Comparison of ENCODE assay signal across 8 cellular contexts in the genomic region with DNA sequence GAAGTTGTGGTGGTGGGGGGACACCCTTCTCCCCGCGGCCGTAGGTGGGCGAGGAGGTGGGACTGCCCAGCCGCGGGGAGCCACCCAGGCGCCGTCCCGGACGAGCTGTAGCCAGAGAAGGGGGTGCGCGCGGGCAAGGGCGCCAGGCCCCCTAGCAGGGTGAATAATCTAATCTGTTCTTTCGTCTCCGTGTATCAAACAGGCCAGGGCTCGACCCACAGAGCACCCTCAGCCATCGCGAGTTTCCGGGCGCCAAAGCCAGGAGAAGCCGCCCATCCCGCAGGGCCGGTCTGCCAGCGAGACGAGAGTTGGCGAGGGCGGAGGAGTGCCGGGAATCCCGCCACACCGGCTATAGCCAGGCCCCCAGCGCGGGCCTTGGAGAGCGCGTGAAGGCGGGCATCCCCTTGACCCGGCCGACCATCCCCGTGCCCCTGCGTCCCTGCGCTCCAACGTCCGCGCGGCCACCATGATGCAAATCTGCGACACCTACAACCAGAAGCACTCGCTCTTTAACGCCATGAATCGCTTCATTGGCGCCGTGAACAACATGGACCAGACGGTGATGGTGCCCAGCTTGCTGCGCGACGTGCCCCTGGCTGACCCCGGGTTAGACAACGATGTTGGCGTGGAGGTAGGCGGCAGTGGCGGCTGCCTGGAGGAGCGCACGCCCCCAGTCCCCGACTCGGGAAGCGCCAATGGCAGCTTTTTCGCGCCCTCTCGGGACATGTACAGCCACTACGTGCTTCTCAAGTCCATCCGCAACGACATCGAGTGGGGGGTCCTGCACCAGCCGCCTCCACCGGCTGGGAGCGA. TPM values are rescaled to one million over a fixed set of nuclear protein-coding genes. Genes with fewer than 3 reads are reported as not detected.
DNase-seq lines count a peak whose midpoint lies in the region; ATAC-seq and TF ChIP-seq lines count a peak whose summit lies in the region.

No MANE protein-coding gene starts in this region.

- CTCF ChIA-PET in CD4-positive, alpha-beta T cell (lab: Charles Lee) = no interaction called here
- CTCF ChIA-PET in RWPE1 (lab: Yijun Ruan, JAX) = no interaction called here

- in situ Hi-C loops in HAP-1 (cut with MboI; ENCODE audit: low sequenced_read_pairs) = no loop called here

- intact Hi-C loops in CD4-positive, alpha-beta T cell (cut with DNase I, micrococcal nuclease) = loop anchor here (10.0 kb wide), 2 partner anchors 70 to 90 kb away; no protein-coding TSS in a partner anchor
- intact Hi-C loops in spleen (cut with DNase I; ENCODE audit: low total_unique reads) = no loop called here

- no peaks in the 10 kb centered on the region for H3K27me3 ChIP-seq in CD4-positive, alpha-beta T cell (ENCODE audit: control insufficient read depth, insufficient read depth, low read length)
- no peaks in the 10 kb centered on the region for H3K27me3 ChIP-seq in HAP-1 (ENCODE audit: low read depth)
- no peaks in the 10 kb centered on the region for H3K27me3 ChIP-seq in iPS-18a (ENCODE audit: control insufficient read depth, insufficient read depth, low read length)
- peaks cover 0 to 29% (median 0%) of the 10 kb centered on the region in 7 donors for H3K27me3 ChIP-seq in spleen (replicated peaks in 1 of 7)

- POLR2A ChIA-PET in CD4-positive, alpha-beta T cell (lab: Charles Lee) = interaction anchor here (0.6 to 4.8 kb wide), 6 partner anchors 12 to 86 kb away, joined by 3 to 45 read pairs (median 6); no protein-coding TSS in a partner anchor
- POLR2A ChIA-PET in RWPE1 (lab: Yijun Ruan, JAX; ENCODE audit: low non-redundant PET) = interaction anchor here (0.5 kb wide), 1 partner anchor 48 kb away, joined by 4 read pairs; no protein-coding TSS in a partner anchor

- H3K27ac ChIP-seq in CD4-positive, alpha-beta T cell (ENCODE audit: low read depth, low read length) = peak overlapping the region; percentile 85
- H3K27ac ChIP-seq in RWPE1 (peak overlapping the region; percentile 91), iPS-18a (ENCODE audit: low read length) (peak overlapping the region; percentile 52), spleen (peak overlapping the region; percentile 61 to 94 (median 90))

- peaks cover 53% of the 10 kb centered on the region for H3K4me1 Mint-ChIP-seq in CD4-positive, alpha-beta T cell (ENCODE audit: low read depth)

- WGBS in spleen, 5 donors = 0 to 39% (median 0%) methylated on average over 11 to 75 of the region's 75 CpGs

- H3K27ac Mint-ChIP-seq in CD4-positive, alpha-beta T cell = peak overlapping the region; percentile 98

- no peak for TF ChIP-seq POLR2A in spleen (IDR thresholded peaks at IDR 0.05)

- H3K4me3 ChIP-seq in HAP-1 (peak overlapping the region; percentile 91), iPS-18a (ENCODE audit: low read length) (peak overlapping the region; percentile 76), spleen (peak overlapping the region; percentile 31 to 78 (median 58))

- H3K4me3 Mint-ChIP-seq in CD4-positive, alpha-beta T cell = peak overlapping the region; percentile 95

- H3K4me1 ChIP-seq in HAP-1 (peaks cover 22% of the 10 kb centered on the region), iPS-18a (ENCODE audit: control insufficient read depth, low read depth, low read length) (peaks cover 4% of the 10 kb centered on the region), spleen (peaks cover 2 to 52% (median 26%) of the 10 kb centered on the region in 6 donors)

- no peak for TF ChIP-seq CTCF in CD4-positive, alpha-beta T cell (IDR thresholded peaks at IDR 0.05)
- TF ChIP-seq CTCF in RWPE1 (conservative IDR thresholded peaks at IDR 0.05; ENCODE audit: low read depth) (no peak), spleen (IDR thresholded peaks at IDR 0.05 in 8 of 11, conservative IDR thresholded peaks at IDR 0.05 in 3 of 11) (no peak)

- H3K36me3 ChIP-seq in HAP-1 (replicated peaks) (peaks cover 36% of the 10 kb centered on the region), iPS-18a (ENCODE audit: control insufficient read depth, low read depth, low read length) (peaks cover 9% of the 10 kb centered on the region), spleen (no peaks in the 10 kb centered on the region)

- no peaks in the 10 kb centered on the region for H3K27me3 Mint-ChIP-seq in CD4-positive, alpha-beta T cell

- no peak for ATAC-seq in CD4-positive, alpha-beta T cell (ENCODE audit: poor library complexity)
- ATAC-seq in HG03025 (IDR thresholded peaks at IDR 0.05; ENCODE audit: low FRiP score, unreplicated experiment) = no peak

- no peaks in the 10 kb centered on the region for H3K9me3 ChIP-seq in CD4-positive, alpha-beta T cell (ENCODE audit: control insufficient read depth, low read length)
- H3K9me3 ChIP-seq in HAP-1 (no peaks in the 10 kb centered on the region), iPS-18a (ENCODE audit: control insufficient read depth, low read depth, low read length) (peaks cover 13% of the 10 kb centered on the region), spleen (no peaks in the 10 kb centered on the region)

- DNase-seq in CD4-positive, alpha-beta T cell = peak in 7 of 10 experiments; percentile 3 to 40 (median 10)
- DNase-seq in HAP-1 (ENCODE audit: low spot score in 2 of 2) (peak in 1 of 2 experiments; percentile 58), RWPE1 (ENCODE audit: low spot score) (no peak), anterior cingulate cortex (lab: John Stamatoyannopoulos, UW) (peak in 35 of 58 donors; percentile 0 to 40 (median 18)), spleen (peak; percentile 85), inferior parietal cortex (ENCODE audit: extremely low spot score) (no peak)

- no peaks in the 10 kb centered on the region for H3K9me3 Mint-ChIP-seq in CD4-positive, alpha-beta T cell

- H3K9ac ChIP-seq in iPS-18a (ENCODE audit: low read length) = peak overlapping the region; percentile 85

- peaks cover 36% of the 10 kb centered on the region for H3K36me3 Mint-ChIP-seq in CD4-positive, alpha-beta T cell (ENCODE audit: low read depth)

RNA-seq across cellular contexts. Expression of a gene that starts 3.4 kb away (rescaled TPM):
- 10 to 100 TPM; 37.0 to 40.9 TPM for total RNA-seq in CD4-positive, alpha-beta T cell
- total RNA-seq in spleen = 10 to 100 TPM; 14.3 to 24.4 (median 19.4) TPM
- polyA plus RNA-seq in spleen = 10 to 100 TPM in 2 of 3 donors, 1 to 10 TPM in 1; 8.6 to 16.2 (median 14.8) TPM

Comparison
In these comparisons a context has a peak if more than half of its experiments do, and no peak if none do; other contexts are left out.
1. DNase-seq: peak in CD4-positive, alpha-beta T cell (7 of 10), anterior cingulate cortex (35 of 58) and spleen (single experiment); none in RWPE1 (single experiment) and inferior parietal cortex (single experiment).
2. Peak in every context shown above with its lines, with median percentiles within 50 percentile points of each other: H3K27ac ChIP-seq and H3K4me3 ChIP-seq.